ENCODE assay signal across 25 cellular contexts in genomic region chr5:78522476-78523105, GRCh38.
"Had no signal": no experiment of that assay in that cellular context is flagged by ENCODE, and none has a peak within 500 bp of the region (broad histone marks: within the 10 kb centered on the region; RNA-seq: fewer than 3 reads in every experiment).

No MANE protein-coding gene starts in this region.

- H3K36me3 Mint-ChIP-seq: activated naive CD8-positive, alpha-beta T cell; mesothelial cell of epicardium; T-cell had no signal

- H3K4me3 Mint-ChIP-seq: activated CD4-positive, alpha-beta T cell treated with anti-CD3 and anti-CD28 coated beads, Interleukin-2, amount 10 ng/mL, durations not matched to agents 7 days and 5 days; activated CD8-positive, alpha-beta T cell treated with anti-CD3 and anti-CD28 coated beads, Interleukin-2, amount 10 ng/mL, durations not matched to agents 7 days and 5 days; activated naive CD8-positive, alpha-beta T cell; activated T-helper 1 cell treated with anti-CD3 and anti-CD28 coated beads, Interleukin-12 subunit alpha, Interleukin-12 subunit beta, Interleukin-2, Interleukin-4 antibody, amounts not matched to agents 30 ng/mL and 10 ng/mL and 1 ng/mL, durations not matched to agents 14 hours and 24 hours and 36 hours; mesothelial cell of epicardium; naive thymus-derived CD8-positive, alpha-beta T cell; T-cell; T-helper 2 cell treated with Interferon-gamma antibody and Interleukin-4, amounts not matched to agents 5 μg/mL and 100 μg/mL, for 36 hours had no signal

- H3K27me3 ChIP-seq: adrenal gland, esophagus squamous epithelium, gastroesophageal sphincter, heart left ventricle, upper lobe of right lung had no signal

- FAIRE-seq: astrocyte, bronchial epithelial cell, kidney had no signal

- H3K27ac Mint-ChIP-seq: activated CD4-positive, alpha-beta T cell treated with anti-CD3 and anti-CD28 coated beads, Interleukin-2, amount 10 ng/mL, durations not matched to agents 7 days and 5 days; activated CD8-positive, alpha-beta T cell treated with anti-CD3 and anti-CD28 coated beads, Interleukin-2, amount 10 ng/mL, durations not matched to agents 7 days and 5 days; activated naive CD8-positive, alpha-beta T cell; activated T-helper 1 cell treated with anti-CD3 and anti-CD28 coated beads, Interleukin-12 subunit alpha, Interleukin-12 subunit beta, Interleukin-2, Interleukin-4 antibody, amounts not matched to agents 30 ng/mL and 10 ng/mL and 1 ng/mL, durations not matched to agents 14 hours and 24 hours and 36 hours; naive thymus-derived CD8-positive, alpha-beta T cell; progenitor cell of endocrine pancreas; T-cell; T-helper 2 cell treated with Interferon-gamma antibody and Interleukin-4, amounts not matched to agents 5 μg/mL and 100 μg/mL, for 36 hours had no signal

- H3K36me3 ChIP-seq: adrenal gland, esophagus squamous epithelium, gastroesophageal sphincter, heart left ventricle, upper lobe of right lung had no signal

- ATAC-seq: activated CD4-positive, CD25-positive, alpha-beta regulatory T cell treated with anti-CD3 and anti-CD28 coated beads, Interleukin-2, amount 50 U/mL, for 24 hours; activated CD8-positive, alpha-beta T cell treated with anti-CD3 and anti-CD28 coated beads, Interleukin-2, amount 10 ng/mL, durations not matched to agents 7 days and 5 days; gastroesophageal sphincter; heart left ventricle; naive thymus-derived CD8-positive, alpha-beta T cell; stimulated activated naive CD8-positive, alpha-beta T cell treated with anti-CD3 and anti-CD28 coated beads, Interleukin-15, Interleukin-2, amounts not matched to agents 100 U/mL and 50 U/mL, for 24 hours; T-cell; upper lobe of right lung had no signal

- H3K4me1 Mint-ChIP-seq: activated CD4-positive, alpha-beta T cell treated with anti-CD3 and anti-CD28 coated beads, Interleukin-2, amount 10 ng/mL, durations not matched to agents 7 days and 5 days; T-cell had no signal

- H3K9me3 ChIP-seq: adrenal gland, esophagus squamous epithelium, gastroesophageal sphincter, heart left ventricle, upper lobe of right lung had no signal

- DNase-seq: activated CD4-positive, alpha-beta T cell treated with anti-CD3 and anti-CD28 coated beads, Interleukin-2, amount 10 ng/mL, durations not matched to agents 7 days and 5 days; activated CD8-positive, alpha-beta T cell treated with anti-CD3 and anti-CD28 coated beads, Interleukin-2, amount 10 ng/mL, durations not matched to agents 7 days and 5 days; activated gamma-delta T cell treated with Interleukin-2 at 50 U/mL for 16 hours; adrenal gland; cerebellar nuclear complex; effector CD8-positive, alpha-beta T cell; esophagus squamous epithelium; heart left ventricle; naive thymus-derived CD8-positive, alpha-beta T cell; retina; stimulated activated CD4-positive, alpha-beta T cell treated with anti-CD3 and anti-CD28 coated beads, Interleukin-4, amount 100 ng/mL, for 24 hours; stimulated activated naive CD8-positive, alpha-beta T cell treated with anti-CD3 and anti-CD28 coated beads, Interleukin-15, Interleukin-2, amounts not matched to agents 100 U/mL and 50 U/mL, for 24 hours; T-cell; upper lobe of right lung had no signal

- H3K9me3 Mint-ChIP-seq: activated CD4-positive, alpha-beta T cell treated with anti-CD3 and anti-CD28 coated beads, Interleukin-2, amount 10 ng/mL, durations not matched to agents 7 days and 5 days; activated T-helper 1 cell treated with anti-CD3 and anti-CD28 coated beads, Interleukin-12 subunit alpha, Interleukin-12 subunit beta, Interleukin-2, Interleukin-4 antibody, amounts not matched to agents 30 ng/mL and 10 ng/mL and 1 ng/mL, durations not matched to agents 14 hours and 24 hours and 36 hours; mesothelial cell of epicardium; naive thymus-derived CD8-positive, alpha-beta T cell; T-cell; T-helper 2 cell treated with Interferon-gamma antibody and Interleukin-4, amounts not matched to agents 5 μg/mL and 100 μg/mL, for 36 hours had no signal

- H3K27ac ChIP-seq: VCaP had no signal

- H3K4me3 ChIP-seq: adrenal gland, esophagus squamous epithelium, gastroesophageal sphincter, heart left ventricle, upper lobe of right lung had no signal
